ENCODE assay signal across 1 cellular context in the genomic region with DNA sequence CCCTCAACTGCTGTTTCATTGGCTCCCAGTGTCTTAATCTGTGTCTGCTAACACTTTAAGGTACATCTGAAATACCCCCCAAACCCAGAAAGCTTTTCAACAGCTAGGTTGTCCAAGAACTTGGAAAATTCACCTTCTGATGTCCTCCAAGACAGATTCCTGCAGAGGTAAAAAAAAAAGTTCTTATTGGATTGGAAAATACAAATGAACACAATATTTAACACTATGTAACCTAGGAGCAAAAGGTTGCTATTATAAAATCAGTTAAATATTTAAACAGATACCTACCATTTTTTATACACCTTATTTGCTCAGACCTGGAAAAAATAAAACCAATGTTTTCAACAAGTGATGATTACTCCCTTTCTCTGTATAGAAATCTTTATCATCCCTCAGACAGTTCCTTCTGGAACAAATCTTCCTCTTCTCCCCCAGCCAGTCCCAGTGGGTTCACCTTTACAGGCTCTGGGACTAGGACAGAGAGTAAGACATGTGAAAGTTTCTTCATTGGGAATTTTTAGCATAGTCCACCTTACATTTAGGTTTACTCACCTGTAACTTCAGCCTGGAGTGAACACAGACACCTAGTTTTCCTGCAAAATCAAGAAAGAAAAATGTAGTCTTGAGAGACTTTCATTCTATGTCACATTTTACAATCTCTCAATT.
TF ChIP-seq lines count a peak whose summit lies in the region.

No MANE protein-coding gene starts in this region.

TF ChIP-seq in GM23338, 12 proteins besides CTCF, POLR2A, EP300 and RAD21:
- no peak for TF ChIP-seq CREB1 (CRISPR knock-in tag; IDR thresholded peaks at IDR 0.05; ENCODE audit: low read depth)
- no peak for TF ChIP-seq NANOG (IDR thresholded peaks at IDR 0.05; ENCODE audit: borderline replicate concordance)
- TF ChIP-seq JUNB (IDR thresholded peaks at IDR 0.05; ENCODE audit: unreplicated experiment), result no peak
- TF ChIP-seq EZH2phosphoT487 (IDR thresholded peaks at IDR 0.05; ENCODE audit: unreplicated experiment), result no peak
- no peak for TF ChIP-seq ZNF331 (CRISPR knock-in tag; IDR thresholded peaks at IDR 0.05; ENCODE audit: low read depth)
- TF ChIP-seq, protein P1, sequence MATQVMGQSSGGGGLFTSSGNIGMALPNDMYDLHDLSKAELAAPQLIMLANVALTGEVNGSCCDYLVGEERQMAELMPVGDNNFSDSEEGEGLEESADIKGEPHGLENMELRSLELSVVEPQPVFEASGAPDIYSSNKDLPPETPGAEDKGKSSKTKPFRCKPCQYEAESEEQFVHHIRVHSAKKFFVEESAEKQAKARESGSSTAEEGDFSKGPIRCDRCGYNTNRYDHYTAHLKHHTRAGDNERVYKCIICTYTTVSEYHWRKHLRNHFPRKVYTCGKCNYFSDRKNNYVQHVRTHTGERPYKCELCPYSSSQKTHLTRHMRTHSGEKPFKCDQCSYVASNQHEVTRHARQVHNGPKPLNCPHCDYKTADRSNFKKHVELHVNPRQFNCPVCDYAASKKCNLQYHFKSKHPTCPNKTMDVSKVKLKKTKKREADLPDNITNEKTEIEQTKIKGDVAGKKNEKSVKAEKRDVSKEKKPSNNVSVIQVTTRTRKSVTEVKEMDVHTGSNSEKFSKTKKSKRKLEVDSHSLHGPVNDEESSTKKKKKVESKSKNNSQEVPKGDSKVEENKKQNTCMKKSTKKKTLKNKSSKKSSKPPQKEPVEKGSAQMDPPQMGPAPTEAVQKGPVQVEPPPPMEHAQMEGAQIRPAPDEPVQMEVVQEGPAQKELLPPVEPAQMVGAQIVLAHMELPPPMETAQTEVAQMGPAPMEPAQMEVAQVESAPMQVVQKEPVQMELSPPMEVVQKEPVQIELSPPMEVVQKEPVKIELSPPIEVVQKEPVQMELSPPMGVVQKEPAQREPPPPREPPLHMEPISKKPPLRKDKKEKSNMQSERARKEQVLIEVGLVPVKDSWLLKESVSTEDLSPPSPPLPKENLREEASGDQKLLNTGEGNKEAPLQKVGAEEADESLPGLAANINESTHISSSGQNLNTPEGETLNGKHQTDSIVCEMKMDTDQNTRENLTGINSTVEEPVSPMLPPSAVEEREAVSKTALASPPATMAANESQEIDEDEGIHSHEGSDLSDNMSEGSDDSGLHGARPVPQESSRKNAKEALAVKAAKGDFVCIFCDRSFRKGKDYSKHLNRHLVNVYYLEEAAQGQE (IDR thresholded peaks at IDR 0.05; ENCODE audit: unreplicated experiment), result no peak
- no peak for TF ChIP-seq EZH2 (IDR thresholded peaks at IDR 0.05; ENCODE audit: low read depth, unreplicated experiment)
- TF ChIP-seq ZNF114 (CRISPR knock-in tag; IDR thresholded peaks at IDR 0.05), result no peak
- TF ChIP-seq, protein P2, sequence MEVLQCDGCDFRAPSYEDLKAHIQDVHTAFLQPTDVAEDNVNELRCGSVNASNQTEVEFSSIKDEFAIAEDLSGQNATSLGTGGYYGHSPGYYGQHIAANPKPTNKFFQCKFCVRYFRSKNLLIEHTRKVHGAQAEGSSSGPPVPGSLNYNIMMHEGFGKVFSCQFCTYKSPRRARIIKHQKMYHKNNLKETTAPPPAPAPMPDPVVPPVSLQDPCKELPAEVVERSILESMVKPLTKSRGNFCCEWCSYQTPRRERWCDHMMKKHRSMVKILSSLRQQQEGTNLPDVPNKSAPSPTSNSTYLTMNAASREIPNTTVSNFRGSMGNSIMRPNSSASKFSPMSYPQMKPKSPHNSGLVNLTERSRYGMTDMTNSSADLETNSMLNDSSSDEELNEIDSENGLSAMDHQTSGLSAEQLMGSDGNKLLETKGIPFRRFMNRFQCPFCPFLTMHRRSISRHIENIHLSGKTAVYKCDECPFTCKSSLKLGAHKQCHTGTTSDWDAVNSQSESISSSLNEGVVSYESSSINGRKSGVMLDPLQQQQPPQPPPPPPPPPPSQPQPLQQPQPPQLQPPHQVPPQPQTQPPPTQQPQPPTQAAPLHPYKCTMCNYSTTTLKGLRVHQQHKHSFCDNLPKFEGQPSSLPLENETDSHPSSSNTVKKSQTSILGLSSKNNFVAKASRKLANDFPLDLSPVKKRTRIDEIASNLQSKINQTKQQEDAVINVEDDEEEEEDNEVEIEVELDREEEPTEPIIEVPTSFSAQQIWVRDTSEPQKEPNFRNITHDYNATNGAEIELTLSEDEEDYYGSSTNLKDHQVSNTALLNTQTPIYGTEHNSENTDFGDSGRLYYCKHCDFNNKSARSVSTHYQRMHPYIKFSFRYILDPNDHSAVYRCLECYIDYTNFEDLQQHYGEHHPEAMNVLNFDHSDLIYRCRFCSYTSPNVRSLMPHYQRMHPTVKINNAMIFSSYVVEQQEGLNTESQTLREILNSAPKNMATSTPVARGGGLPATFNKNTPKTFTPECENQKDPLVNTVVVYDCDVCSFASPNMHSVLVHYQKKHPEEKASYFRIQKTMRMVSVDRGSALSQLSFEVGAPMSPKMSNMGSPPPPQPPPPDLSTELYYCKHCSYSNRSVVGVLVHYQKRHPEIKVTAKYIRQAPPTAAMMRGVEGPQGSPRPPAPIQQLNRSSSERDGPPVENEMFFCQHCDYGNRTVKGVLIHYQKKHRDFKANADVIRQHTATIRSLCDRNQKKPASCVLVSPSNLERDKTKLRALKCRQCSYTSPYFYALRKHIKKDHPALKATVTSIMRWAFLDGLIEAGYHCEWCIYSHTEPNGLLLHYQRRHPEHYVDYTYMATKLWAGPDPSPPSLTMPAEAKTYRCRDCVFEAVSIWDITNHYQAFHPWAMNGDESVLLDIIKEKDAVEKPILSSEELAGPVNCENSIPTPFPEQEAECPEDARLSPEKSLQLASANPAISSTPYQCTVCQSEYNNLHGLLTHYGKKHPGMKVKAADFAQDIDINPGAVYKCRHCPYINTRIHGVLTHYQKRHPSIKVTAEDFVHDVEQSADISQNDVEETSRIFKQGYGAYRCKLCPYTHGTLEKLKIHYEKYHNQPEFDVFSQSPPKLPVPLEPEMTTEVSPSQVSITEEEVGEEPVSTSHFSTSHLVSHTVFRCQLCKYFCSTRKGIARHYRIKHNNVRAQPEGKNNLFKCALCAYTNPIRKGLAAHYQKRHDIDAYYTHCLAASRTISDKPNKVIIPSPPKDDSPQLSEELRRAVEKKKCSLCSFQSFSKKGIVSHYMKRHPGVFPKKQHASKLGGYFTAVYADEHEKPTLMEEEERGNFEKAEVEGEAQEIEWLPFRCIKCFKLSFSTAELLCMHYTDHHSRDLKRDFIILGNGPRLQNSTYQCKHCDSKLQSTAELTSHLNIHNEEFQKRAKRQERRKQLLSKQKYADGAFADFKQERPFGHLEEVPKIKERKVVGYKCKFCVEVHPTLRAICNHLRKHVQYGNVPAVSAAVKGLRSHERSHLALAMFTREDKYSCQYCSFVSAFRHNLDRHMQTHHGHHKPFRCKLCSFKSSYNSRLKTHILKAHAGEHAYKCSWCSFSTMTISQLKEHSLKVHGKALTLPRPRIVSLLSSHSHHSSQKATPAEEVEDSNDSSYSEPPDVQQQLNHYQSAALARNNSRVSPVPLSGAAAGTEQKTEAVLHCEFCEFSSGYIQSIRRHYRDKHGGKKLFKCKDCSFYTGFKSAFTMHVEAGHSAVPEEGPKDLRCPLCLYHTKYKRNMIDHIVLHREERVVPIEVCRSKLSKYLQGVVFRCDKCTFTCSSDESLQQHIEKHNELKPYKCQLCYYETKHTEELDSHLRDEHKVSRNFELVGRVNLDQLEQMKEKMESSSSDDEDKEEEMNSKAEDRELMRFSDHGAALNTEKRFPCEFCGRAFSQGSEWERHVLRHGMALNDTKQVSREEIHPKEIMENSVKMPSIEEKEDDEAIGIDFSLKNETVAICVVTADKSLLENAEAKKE (CRISPR knock-in tag; IDR thresholded peaks at IDR 0.05), result no peak
- no peak for TF ChIP-seq STAT1 (IDR thresholded peaks at IDR 0.05; ENCODE audit: unreplicated experiment)
- no peak for TF ChIP-seq POLR2AphosphoS5 (IDR thresholded peaks at IDR 0.05; ENCODE audit: low read depth)
- TF ChIP-seq, protein P3, sequence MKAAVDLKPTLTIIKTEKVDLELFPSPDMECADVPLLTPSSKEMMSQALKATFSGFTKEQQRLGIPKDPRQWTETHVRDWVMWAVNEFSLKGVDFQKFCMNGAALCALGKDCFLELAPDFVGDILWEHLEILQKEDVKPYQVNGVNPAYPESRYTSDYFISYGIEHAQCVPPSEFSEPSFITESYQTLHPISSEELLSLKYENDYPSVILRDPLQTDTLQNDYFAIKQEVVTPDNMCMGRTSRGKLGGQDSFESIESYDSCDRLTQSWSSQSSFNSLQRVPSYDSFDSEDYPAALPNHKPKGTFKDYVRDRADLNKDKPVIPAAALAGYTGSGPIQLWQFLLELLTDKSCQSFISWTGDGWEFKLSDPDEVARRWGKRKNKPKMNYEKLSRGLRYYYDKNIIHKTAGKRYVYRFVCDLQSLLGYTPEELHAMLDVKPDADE (IDR thresholded peaks at IDR 0.05), result no peak
